8 cellular contexts compared by ENCODE assay signal in genomic region chr1:11099310-11100148, GRCh38. TPM values are rescaled to one million over a fixed set of nuclear protein-coding genes. Genes with fewer than 3 reads are reported as not detected.
DNase-seq lines count a peak whose midpoint lies in the region; ATAC-seq, FAIRE-seq and TF ChIP-seq lines count a peak whose summit lies in the region.

Gene EXOSC10 (minus strand): TSS chr1:11099869. CDS start chr1:11099831, 38 bp downstream.

- under 1% methylated on average over 76 of the region's 78 CpGs for WGBS in prostate gland

- DNase-seq in GM12892 (ENCODE audit: insufficient read length): peak; percentile 96
- peak; percentile 65 for DNase-seq in NCI-H1694 treated with DMSO at 0.1 percent for 48 hours (lab: John Stamatoyannopoulos, UW)
- peak; percentile 89 to 94 (median 93) for DNase-seq in T-helper 2 cell
- DNase-seq in left ventricle myocardium superior: peak; percentile 97
- DNase-seq in prostate gland (ENCODE audit: low spot score): peak; percentile 88
- peak; percentile 95 for DNase-seq in ureter (ENCODE audit: low spot score)

- H3K4me3 ChIP-seq in prostate gland: peak within 1 kb of the TSS; percentile 78 to 91

- H3K36me3 ChIP-seq in prostate gland: peaks cover 0 to 6% of the 10 kb centered on the region in 2 donors

- H3K27me3 ChIP-seq in prostate gland (replicated peaks; ENCODE audit: insufficient read depth): no peaks in the 10 kb centered on the region

- H3K27ac ChIP-seq in angular gyrus (ENCODE audit: low read depth, low read length) (peak within 1 kb of the TSS; percentile 75), prostate gland (peak within 1 kb of the TSS; percentile 73 to 78)

- peak; percentile 87 for ATAC-seq in HG02884 (IDR thresholded peaks at IDR 0.05; ENCODE audit: unreplicated experiment)
- ATAC-seq in left ventricle myocardium superior: peak; percentile 99

- intact Hi-C loops in left ventricle myocardium superior (cut with micrococcal nuclease) (no loop called here), prostate gland (cut with DNase I) (no loop called here)

- H3K4me1 ChIP-seq in prostate gland (replicated peaks): no peaks in the 10 kb centered on the region

- peak; percentile 98 for FAIRE-seq in GM12892 (lab: Jason Lieb, UNC)

- peak; percentile 88 for TF ChIP-seq POLR2A in GM12892 (IDR thresholded peaks at IDR 0.05; ENCODE audit: low read depth, low read length)
- peak; percentile 56 for TF ChIP-seq POLR2A in prostate gland (IDR thresholded peaks at IDR 0.05)

- TF ChIP-seq CTCF in prostate gland (IDR thresholded peaks at IDR 0.05): peak in 1 of 4 experiments; percentile 21

- no peaks in the 10 kb centered on the region for H3K9me3 ChIP-seq in prostate gland

RNA-seq across cellular contexts. Expression of gene EXOSC10, which starts in this region (rescaled TPM):
- 50.2 TPM for polyA plus RNA-seq in GM12892 (2012; ENCODE audit: missing spikeins)
- total RNA-seq in left ventricle myocardium superior: 20.4 TPM
- total RNA-seq in prostate gland: 10 to 100 TPM; 51.6 to 65.0 TPM
- 71.5 TPM for total RNA-seq in ureter

Comparison
In these comparisons a context has a peak if more than half of its experiments do, and no peak if none do; other contexts are left out.
1. Peak in every context shown above with its lines: DNase-seq, ATAC-seq, H3K4me3 ChIP-seq and H3K27ac ChIP-seq.